In genomic region chr4:135724426-135724825, GRCh38 we compare ENCODE assay signal across 30 cellular contexts.
"Had no signal": no experiment of that assay in that cellular context is flagged by ENCODE, and none has a peak within 500 bp of the region (broad histone marks: within the 10 kb centered on the region; RNA-seq: fewer than 3 reads in every experiment).

No MANE protein-coding gene starts in this region.

- H3K36me3 ChIP-seq: adrenal gland had no signal

- H3K4me1 ChIP-seq: adrenal gland, body of pancreas had no signal

- H3K4me3 Mint-ChIP-seq: activated CD4-positive, alpha-beta memory T cell treated with anti-CD3 and anti-CD28 coated beads, Interleukin-2, amount 10 ng/mL, durations not matched to agents 7 days and 5 days; activated CD4-positive, alpha-beta T cell treated with anti-CD3 and anti-CD28 coated beads, Interleukin-2, amount 10 ng/mL, durations not matched to agents 7 days and 5 days; activated naive CD4-positive, alpha-beta T cell treated with anti-CD3 and anti-CD28 coated beads, Interleukin-2, amount 10 ng/mL, durations not matched to agents 7 days and 5 days; activated naive CD8-positive, alpha-beta T cell treated with anti-CD3 and anti-CD28 coated beads, Interleukin-2, amount 10 ng/mL, durations not matched to agents 7 days and 5 days; T-cell had no signal

- H3K27ac Mint-ChIP-seq: activated CD4-positive, alpha-beta memory T cell treated with anti-CD3 and anti-CD28 coated beads, Interleukin-2, amount 10 ng/mL, durations not matched to agents 7 days and 5 days; activated CD4-positive, alpha-beta T cell treated with anti-CD3 and anti-CD28 coated beads, Interleukin-2, amount 10 ng/mL, durations not matched to agents 7 days and 5 days; activated naive CD4-positive, alpha-beta T cell treated with anti-CD3 and anti-CD28 coated beads, Interleukin-2, amount 10 ng/mL, durations not matched to agents 7 days and 5 days; activated naive CD8-positive, alpha-beta T cell treated with anti-CD3 and anti-CD28 coated beads, Interleukin-2, amount 10 ng/mL, durations not matched to agents 7 days and 5 days; activated T-helper 2 cell treated with anti-CD3 and anti-CD28 coated beads, Interferon-gamma antibody, Interleukin-2, Interleukin-4, amounts not matched to agents 10 μg/mL and 5 μg/mL and 100 μg/mL, durations not matched to agents 14 hours and 24 hours and 36 hours; T-cell had no signal

- H3K9me3 ChIP-seq: adrenal gland, body of pancreas had no signal

- H3K36me3 Mint-ChIP-seq: activated naive CD4-positive, alpha-beta T cell treated with anti-CD3 and anti-CD28 coated beads, Interleukin-2, amount 10 ng/mL, durations not matched to agents 7 days and 5 days; activated naive CD8-positive, alpha-beta T cell treated with anti-CD3 and anti-CD28 coated beads, Interleukin-2, amount 10 ng/mL, durations not matched to agents 7 days and 5 days; T-cell had no signal

- H3K27me3 Mint-ChIP-seq: activated CD4-positive, alpha-beta memory T cell treated with anti-CD3 and anti-CD28 coated beads, Interleukin-2, amount 10 ng/mL, durations not matched to agents 7 days and 5 days; activated CD4-positive, alpha-beta T cell treated with anti-CD3 and anti-CD28 coated beads, Interleukin-2, amount 10 ng/mL, durations not matched to agents 7 days and 5 days; activated naive CD4-positive, alpha-beta T cell treated with anti-CD3 and anti-CD28 coated beads, Interleukin-2, amount 10 ng/mL, durations not matched to agents 7 days and 5 days; activated naive CD8-positive, alpha-beta T cell treated with anti-CD3 and anti-CD28 coated beads, Interleukin-2, amount 10 ng/mL, durations not matched to agents 7 days and 5 days; T-cell had no signal

- H3K9me3 Mint-ChIP-seq: activated CD4-positive, alpha-beta T cell treated with anti-CD3 and anti-CD28 coated beads, Interleukin-2, amount 10 ng/mL, durations not matched to agents 7 days and 5 days had no signal

- H3K4me3 ChIP-seq: adrenal gland, body of pancreas, K562, SK-N-MC had no signal

- H3K27ac ChIP-seq: adrenal gland, body of pancreas, SK-N-MC, VCaP had no signal

- DNase-seq: activated CD4-positive, alpha-beta memory T cell treated with anti-CD3 and anti-CD28 coated beads, Interleukin-2, amount 10 ng/mL, durations not matched to agents 7 days and 5 days; activated CD4-positive, alpha-beta T cell treated with anti-CD3 and anti-CD28 coated beads, Interleukin-2, amount 10 ng/mL, durations not matched to agents 7 days and 5 days; activated CD4-positive, CD25-positive, alpha-beta regulatory T cell; activated gamma-delta T cell treated with Interleukin-2 at 50 U/mL for 16 hours; activated naive CD4-positive, alpha-beta T cell treated with anti-CD3 and anti-CD28 coated beads, Interleukin-2, amount 10 ng/mL, durations not matched to agents 7 days and 5 days; activated naive CD8-positive, alpha-beta T cell treated with anti-CD3 and anti-CD28 coated beads, Interleukin-2, amount 10 ng/mL, durations not matched to agents 7 days and 5 days; activated T-cell treated with anti-CD3 and anti-CD28 coated beads for 4 hours; activated T-cell treated with anti-CD3 and anti-CD28 coated beads, Interleukin-2, amount 50 U/mL, for 48 hours; adrenal gland; anterior cingulate cortex; body of pancreas; central memory CD4-positive, alpha-beta T cell; Karpas-422; NCI-H1105 treated with DMSO at 0.1 percent for 48 hours; NCI-H146; NCI-H187 treated with DMSO at 0.1 percent for 48 hours; NCI-H345; NCI-H510A; NCI-H526 treated with DMSO at 0.1 percent for 48 hours; NCI-H82; RPMI8226; T-cell; T-helper 2 cell; T1000 had no signal

- FAIRE-seq: bronchial epithelial cell, K562, TTC549 had no signal

- H3K27me3 ChIP-seq: adrenal gland, body of pancreas had no signal

- H3K4me1 Mint-ChIP-seq: activated CD4-positive, alpha-beta memory T cell treated with anti-CD3 and anti-CD28 coated beads, Interleukin-2, amount 10 ng/mL, durations not matched to agents 7 days and 5 days; activated CD4-positive, alpha-beta T cell treated with anti-CD3 and anti-CD28 coated beads, Interleukin-2, amount 10 ng/mL, durations not matched to agents 7 days and 5 days; activated naive CD4-positive, alpha-beta T cell treated with anti-CD3 and anti-CD28 coated beads, Interleukin-2, amount 10 ng/mL, durations not matched to agents 7 days and 5 days; activated naive CD8-positive, alpha-beta T cell treated with anti-CD3 and anti-CD28 coated beads, Interleukin-2, amount 10 ng/mL, durations not matched to agents 7 days and 5 days; T-cell had no signal
